ENCODE assay signal across 19 cellular contexts in genomic region chr1:41615316-41615715, GRCh38.
DNase-seq lines count a peak whose midpoint lies in the region; ATAC-seq and TF ChIP-seq lines count a peak whose summit lies in the region.
"Had no signal": no experiment of that assay in that cellular context is flagged by ENCODE, and none has a peak within 500 bp of the region (broad histone marks: within the 10 kb centered on the region; RNA-seq: fewer than 3 reads in every experiment).

No MANE protein-coding gene starts in this region.

- no peaks in the 10 kb centered on the region for H3K36me3 ChIP-seq in trophoblast cell (ENCODE audit: control insufficient read depth in 1 of 2, insufficient read depth in 2 of 2, low read length in 2 of 2)
- no peaks in the 10 kb centered on the region for H3K36me3 ChIP-seq in effector memory CD4-positive, alpha-beta T cell (ENCODE audit: control insufficient read depth, insufficient read depth, low read length)
- no peaks in the 10 kb centered on the region for H3K36me3 ChIP-seq in H7 (replicated peaks; ENCODE audit: control insufficient read depth, insufficient read depth, low read length)
- H3K36me3 ChIP-seq: Peyer's patch had no signal

- DNase-seq in activated T-cell treated with anti-CD3 and anti-CD28 coated beads, Interleukin-2, amount 50 U/mL, for 24 hours = no peak
- no peak for DNase-seq in activated T-cell treated with anti-CD3 and anti-CD28 coated beads, Interleukin-2, amount 50 U/mL, for 72 hours
- DNase-seq in iPS-NIHi7 (ENCODE audit: extremely low spot score) (peak; percentile 1), trophoblast cell (no peak), H7 (no peak), type B pancreatic cell (ENCODE audit: extremely low spot score, unreplicated experiment) (no peak)
- no peak for DNase-seq in effector memory CD4-positive, alpha-beta T cell
- DNase-seq: 8988T; GM23248; KBM-7; NCI-H1105 treated with DMSO at 0.1 percent for 48 hours; NCI-H1694; NCI-H2107; NCI-H510A; NCI-H748 treated with DMSO at 0.1 percent for 48 hours; NK-92 treated with Interleukin-12 subunit alpha and Interleukin-12 subunit beta, amount 100 ng/mL, for 24 hours; Peyer's patch had no signal

- H3K18ac ChIP-seq in trophoblast cell (ENCODE audit: low read length) = no peak overlapping the region

- peak overlapping the region; percentile 50 for H3K27ac Mint-ChIP-seq in activated T-cell treated with anti-CD3 and anti-CD28 coated beads, Interleukin-2, amount 50 U/mL, for 24 hours
- no peak overlapping the region for H3K27ac Mint-ChIP-seq in activated T-cell treated with anti-CD3 and anti-CD28 coated beads, Interleukin-2, amount 50 U/mL, for 72 hours
- no peak overlapping the region for H3K27ac Mint-ChIP-seq in type B pancreatic cell

- no peaks in the 10 kb centered on the region for H3K27me3 Mint-ChIP-seq in activated T-cell treated with anti-CD3 and anti-CD28 coated beads, Interleukin-2, amount 50 U/mL, for 24 hours
- no peaks in the 10 kb centered on the region for H3K27me3 Mint-ChIP-seq in activated T-cell treated with anti-CD3 and anti-CD28 coated beads, Interleukin-2, amount 50 U/mL, for 72 hours (ENCODE audit: low read depth)
- H3K27me3 Mint-ChIP-seq in type B pancreatic cell = peaks cover 3% of the 10 kb centered on the region

- TF ChIP-seq CTCF in type B pancreatic cell (conservative IDR thresholded peaks at IDR 0.05) = no peak

- no peak overlapping the region for H4K91ac ChIP-seq in trophoblast cell (ENCODE audit: low read depth, low read length)

- H3K4ac ChIP-seq in trophoblast cell (ENCODE audit: low read depth, low read length) = no peak overlapping the region

- no peak overlapping the region for H2AFZ ChIP-seq in trophoblast cell (ENCODE audit: insufficient read depth, low read length, poor library complexity)
- H2AFZ ChIP-seq: GM23248 had no signal

- H3K9ac ChIP-seq in trophoblast cell (ENCODE audit: low read length) = no peak overlapping the region
- H3K9ac ChIP-seq: GM23248 had no signal

- peak overlapping the region; percentile 25 for H3K4me3 ChIP-seq in trophoblast cell (ENCODE audit: low read depth, low read length)
- H3K4me3 ChIP-seq in effector memory CD4-positive, alpha-beta T cell (ENCODE audit: insufficient read depth, low read depth, low read length, poor library complexity, severe bottlenecking) = no peak overlapping the region
- no peak overlapping the region for H3K4me3 ChIP-seq in H7 (ENCODE audit: insufficient read depth, low read depth, low read length)
- H3K4me3 ChIP-seq: GM23248, Peyer's patch had no signal

- H2BK5ac ChIP-seq in trophoblast cell (ENCODE audit: low read depth, low read length, poor library complexity) = no peak overlapping the region

- H2BK120ac ChIP-seq in trophoblast cell (ENCODE audit: insufficient read depth, low read length, poor library complexity) = no peak overlapping the region

- WGBS in trophoblast cell (ENCODE audit: extremely low coverage, insufficient coverage, insufficient read length) = no CpG with 5 or more reads among the region's 8 CpGs

- peaks cover 34% of the 10 kb centered on the region for H3K4me1 Mint-ChIP-seq in activated T-cell treated with anti-CD3 and anti-CD28 coated beads, Interleukin-2, amount 50 U/mL, for 24 hours (ENCODE audit: low read depth)
- peaks cover 9% of the 10 kb centered on the region for H3K4me1 Mint-ChIP-seq in activated T-cell treated with anti-CD3 and anti-CD28 coated beads, Interleukin-2, amount 50 U/mL, for 72 hours (ENCODE audit: low read depth)
- H3K4me1 Mint-ChIP-seq in type B pancreatic cell (ENCODE audit: unreplicated experiment) = peaks cover 15% of the 10 kb centered on the region

- H3K4me3 Mint-ChIP-seq in activated T-cell treated with anti-CD3 and anti-CD28 coated beads, Interleukin-2, amount 50 U/mL, for 24 hours = no peak overlapping the region
- H3K4me3 Mint-ChIP-seq in activated T-cell treated with anti-CD3 and anti-CD28 coated beads, Interleukin-2, amount 50 U/mL, for 72 hours = no peak overlapping the region
- no peak overlapping the region for H3K4me3 Mint-ChIP-seq in type B pancreatic cell
- H3K4me3 Mint-ChIP-seq: CD14-positive monocyte had no signal

- no peaks in the 10 kb centered on the region for H3K79me1 ChIP-seq in trophoblast cell (ENCODE audit: low read length)

- peaks cover 0 to 2% of the 10 kb centered on the region in 2 experiments for H3K4me1 ChIP-seq in trophoblast cell (ENCODE audit: control insufficient read depth in 1 of 2, insufficient read depth in 2 of 2, low read length in 2 of 2)
- H3K4me1 ChIP-seq in effector memory CD4-positive, alpha-beta T cell (ENCODE audit: control insufficient read depth, insufficient read depth, low read length, poor library complexity, severe bottlenecking) = no peaks in the 10 kb centered on the region

- H3K9me3 ChIP-seq in trophoblast cell (ENCODE audit: insufficient read depth, low read depth, low read length) = no peaks in the 10 kb centered on the region
- no peaks in the 10 kb centered on the region for H3K9me3 ChIP-seq in effector memory CD4-positive, alpha-beta T cell (ENCODE audit: control insufficient read depth, low read length)
- H3K9me3 ChIP-seq: Peyer's patch had no signal

- H4K8ac ChIP-seq in trophoblast cell (ENCODE audit: low read depth, low read length) = no peak overlapping the region

- peaks cover 97% of the 10 kb centered on the region for H3K36me3 Mint-ChIP-seq in activated T-cell treated with anti-CD3 and anti-CD28 coated beads, Interleukin-2, amount 50 U/mL, for 24 hours (ENCODE audit: low read depth)
- H3K36me3 Mint-ChIP-seq in activated T-cell treated with anti-CD3 and anti-CD28 coated beads, Interleukin-2, amount 50 U/mL, for 72 hours (ENCODE audit: insufficient read depth in 2 of 2) = peaks cover 0 to 18% of the 10 kb centered on the region in 2 donors
- H3K36me3 Mint-ChIP-seq in type B pancreatic cell = no peaks in the 10 kb centered on the region

- H4K12ac ChIP-seq in trophoblast cell (ENCODE audit: low read depth, low read length) = no peak overlapping the region

- no peak overlapping the region for H3K23ac ChIP-seq in trophoblast cell (ENCODE audit: low read length)

- H3K4me2 ChIP-seq in trophoblast cell (ENCODE audit: low read length) = no peak overlapping the region

- H3K27ac ChIP-seq in trophoblast cell (ENCODE audit: low read depth, low read length) = no peak overlapping the region
- no peak overlapping the region for H3K27ac ChIP-seq in effector memory CD4-positive, alpha-beta T cell (ENCODE audit: insufficient read depth, low read length, poor library complexity, severe bottlenecking)
- H3K27ac ChIP-seq: GM23248, Peyer's patch had no signal

- no peaks in the 10 kb centered on the region for H3K9me3 Mint-ChIP-seq in activated T-cell treated with anti-CD3 and anti-CD28 coated beads, Interleukin-2, amount 50 U/mL, for 24 hours
- no peaks in the 10 kb centered on the region for H3K9me3 Mint-ChIP-seq in activated T-cell treated with anti-CD3 and anti-CD28 coated beads, Interleukin-2, amount 50 U/mL, for 72 hours
- H3K9me3 Mint-ChIP-seq in type B pancreatic cell = peaks cover 5% of the 10 kb centered on the region
- H3K9me3 Mint-ChIP-seq: CD14-positive monocyte had no signal

- H2AK5ac ChIP-seq in trophoblast cell (ENCODE audit: low read length) = no peak overlapping the region

- no peaks in the 10 kb centered on the region for H3K79me2 ChIP-seq in trophoblast cell (ENCODE audit: control insufficient read depth, insufficient read depth, low read length, poor library complexity)

- H3K27me3 ChIP-seq in trophoblast cell (ENCODE audit: insufficient read depth, low read length) (no peaks in the 10 kb centered on the region), H7 (ENCODE audit: control insufficient read depth, insufficient read depth, low read length) (no peaks in the 10 kb centered on the region)
- H3K27me3 ChIP-seq in effector memory CD4-positive, alpha-beta T cell (replicated peaks; ENCODE audit: control insufficient read depth, insufficient read depth, low read length, poor library complexity, severe bottlenecking) = no peaks in the 10 kb centered on the region
- H3K27me3 ChIP-seq: Peyer's patch had no signal

- H3K14ac ChIP-seq in trophoblast cell (ENCODE audit: low read length) = no peak overlapping the region

- no peak for ATAC-seq in activated T-cell treated with anti-CD3 and anti-CD28 coated beads, Interleukin-2, amount 50 U/mL, for 72 hours (replicated peaks in 1 of 2)
- ATAC-seq in GM21737 (IDR thresholded peaks at IDR 0.05; ENCODE audit: unreplicated experiment) = no peak

- no peak overlapping the region for H2BK12ac ChIP-seq in trophoblast cell (ENCODE audit: low read length)
